Comparison of ENCODE assay signal across 9 cellular contexts in the genomic region with DNA sequence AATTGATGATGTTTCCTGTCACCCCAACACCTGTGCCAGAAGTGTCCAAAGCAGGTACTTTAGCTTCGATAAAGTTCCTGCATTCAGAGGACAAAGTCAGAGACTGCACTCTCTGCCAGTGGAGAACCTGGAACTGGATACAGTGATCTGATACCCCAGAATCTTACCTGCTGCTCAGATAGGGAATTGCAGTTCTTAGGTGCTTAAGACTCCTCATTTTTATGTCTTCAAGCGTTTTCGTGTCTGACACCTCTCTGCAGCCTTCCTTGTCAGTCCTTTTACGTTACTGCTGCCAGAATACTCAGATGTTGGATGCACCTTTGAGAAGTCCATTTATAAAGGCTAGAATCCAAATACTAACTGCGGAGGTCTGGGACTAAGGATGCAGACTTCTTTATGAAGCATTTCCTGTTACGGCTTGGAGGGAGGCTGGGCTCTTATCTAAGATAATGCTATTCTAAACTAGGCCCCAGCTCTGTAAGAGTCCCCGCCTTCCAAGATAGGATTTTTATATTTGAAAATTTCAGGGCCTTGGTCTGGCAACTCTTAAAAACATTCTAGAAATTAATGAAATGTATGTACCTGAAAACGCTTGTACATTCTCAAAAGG. TPM values are rescaled to one million over a fixed set of nuclear protein-coding genes. Genes with fewer than 3 reads are reported as not detected.
DNase-seq lines count a peak whose midpoint lies in the region; ATAC-seq and TF ChIP-seq lines count a peak whose summit lies in the region.
"Had no signal": no experiment of that assay in that cellular context is flagged by ENCODE, and none has a peak within 500 bp of the region (broad histone marks: within the 10 kb centered on the region; RNA-seq: fewer than 3 reads in every experiment).

No MANE protein-coding gene starts in this region.

- H3K4me3 Mint-ChIP-seq in neural progenitor cell, result peak overlapping the region; percentile 48

- H3K27me3 Mint-ChIP-seq in neural progenitor cell (ENCODE audit: insufficient read depth, low read depth), result peaks cover 2% of the 10 kb centered on the region

- H3K36me3 Mint-ChIP-seq in neural progenitor cell, result peaks cover 1% of the 10 kb centered on the region

- DNase-seq in DND-41 (no peak), neural progenitor cell (ENCODE audit: low spot score) (no peak), aorta (no peak), osteoblast (ENCODE audit: insufficient read length, low spot score, missing footprints) (no peak)
- DNase-seq: activated CD8-positive, alpha-beta memory T cell treated with anti-CD3 and anti-CD28 coated beads for 24 hours; sigmoid colon had no signal

- H4K20me1 ChIP-seq in DND-41 (ENCODE audit: insufficient read depth, low read length) (peaks cover 11% of the 10 kb centered on the region), KMS-11 (ENCODE audit: insufficient read depth) (no peaks in the 10 kb centered on the region), neural progenitor cell (ENCODE audit: low read depth) (peaks cover 14% of the 10 kb centered on the region), osteoblast (ENCODE audit: insufficient read depth, low read length) (no peaks in the 10 kb centered on the region)

- no peak for ATAC-seq in DND-41 (ENCODE audit: insufficient read depth, low read depth)
- ATAC-seq in aorta (ENCODE audit: low FRiP score), result no peak
- ATAC-seq in HG03342 (IDR thresholded peaks at IDR 0.05; ENCODE audit: unreplicated experiment), result no peak

- intact Hi-C loops in aorta (cut with DNase I), result no loop called here

- H3K4me2 ChIP-seq in DND-41 (ENCODE audit: insufficient read depth, low read length), result peak overlapping the region; percentile 97; the same call in 1 of the 2 replicates
- peak overlapping the region; percentile 64; the same call in 1 of the 2 replicates for H3K4me2 ChIP-seq in KMS-11
- no peak overlapping the region for H3K4me2 ChIP-seq in neural progenitor cell
- H3K4me2 ChIP-seq in osteoblast (ENCODE audit: insufficient read depth, low read length), result no peak overlapping the region

- H3K9me3 ChIP-seq in DND-41 (ENCODE audit: insufficient read depth, low read length, severe bottlenecking) (no peaks in the 10 kb centered on the region), endocrine pancreas (ENCODE audit: control insufficient read depth, low read length) (no peaks in the 10 kb centered on the region), neural progenitor cell (ENCODE audit: low read depth) (no peaks in the 10 kb centered on the region), aorta (ENCODE audit: control insufficient read depth, low read length) (no peaks in the 10 kb centered on the region), osteoblast (ENCODE audit: low read depth, low read length) (no peaks in the 10 kb centered on the region)
- H3K9me3 ChIP-seq: sigmoid colon had no signal

- TF ChIP-seq CTCF in DND-41 (IDR thresholded peaks at IDR 0.05; ENCODE audit: borderline replicate concordance, extremely low read depth, low read length, poor library complexity, severe bottlenecking) (peak; percentile 6), KMS-11 (conservative IDR thresholded peaks at IDR 0.05; ENCODE audit: low read depth, low read length) (no peak), neural progenitor cell (IDR thresholded peaks at IDR 0.05) (peak; percentile 8), osteoblast (IDR thresholded peaks at IDR 0.05; ENCODE audit: extremely low read depth, low read depth, low read length) (no peak)

- H3K27ac ChIP-seq in DND-41 (ENCODE audit: low read length), result no peak overlapping the region
- no peak overlapping the region for H3K27ac ChIP-seq in KMS-11
- no peak overlapping the region for H3K27ac ChIP-seq in neural progenitor cell
- no peak overlapping the region for H3K27ac ChIP-seq in aorta (ENCODE audit: low read depth in 1 of 2, low read length in 2 of 2)
- no peak overlapping the region for H3K27ac ChIP-seq in osteoblast (ENCODE audit: low read depth, low read length)

- no peak overlapping the region for H2AFZ ChIP-seq in DND-41 (ENCODE audit: low read depth, low read length)
- H2AFZ ChIP-seq in KMS-11 (ENCODE audit: low read depth), result no peak overlapping the region
- no peak overlapping the region for H2AFZ ChIP-seq in neural progenitor cell (replicated peaks)
- no peak overlapping the region for H2AFZ ChIP-seq in osteoblast (ENCODE audit: low read length)

- H3K4me3 ChIP-seq in DND-41 (ENCODE audit: low read depth in 1 of 2, low read length in 2 of 2) (peak overlapping the region in 1 of 2 experiments; percentile 38; a peak in 2 of 4 replicates), KMS-11 (IDR thresholded peaks at IDR 0.05; ENCODE audit: insufficient read depth, low read depth, low read length) (no peak overlapping the region), endocrine pancreas (ENCODE audit: control insufficient read depth, insufficient read depth, low read length) (peak overlapping the region; percentile 86), neural progenitor cell (no peak overlapping the region), aorta (ENCODE audit: low read length in 2 of 2) (no peak overlapping the region), osteoblast (ENCODE audit: insufficient read depth, low read length) (no peak overlapping the region)

- no peak overlapping the region for H3K9ac ChIP-seq in DND-41 (ENCODE audit: low read depth, low read length)
- H3K9ac ChIP-seq in KMS-11, result no peak overlapping the region
- peak overlapping the region; percentile 19 for H3K9ac ChIP-seq in endocrine pancreas (ENCODE audit: control insufficient read depth, insufficient read depth, low read length)
- no peak overlapping the region for H3K9ac ChIP-seq in neural progenitor cell

- peaks cover 12% of the 10 kb centered on the region for H3K4me1 Mint-ChIP-seq in neural progenitor cell

- WGBS in aorta, 2 donors, result 23 to 36% methylated on average over 8 of the region's 8 CpGs

- H3K27me3 ChIP-seq in DND-41 (ENCODE audit: insufficient read depth, low read length, poor library complexity), result no peaks in the 10 kb centered on the region
- H3K27me3 ChIP-seq in KMS-11 (ENCODE audit: insufficient read depth, low read depth), result no peaks in the 10 kb centered on the region
- H3K27me3 ChIP-seq in endocrine pancreas (ENCODE audit: control insufficient read depth, insufficient read depth, low read length), result no peaks in the 10 kb centered on the region
- peaks cover 26% of the 10 kb centered on the region for H3K27me3 ChIP-seq in neural progenitor cell
- no peaks in the 10 kb centered on the region for H3K27me3 ChIP-seq in aorta (ENCODE audit: control insufficient read depth in 1 of 2, insufficient read depth in 2 of 2, low read length in 1 of 2)
- peaks cover 4% of the 10 kb centered on the region for H3K27me3 ChIP-seq in osteoblast (ENCODE audit: insufficient read depth, low read length)
- H3K27me3 ChIP-seq: sigmoid colon had no signal

- H3K9me3 Mint-ChIP-seq in neural progenitor cell, result no peaks in the 10 kb centered on the region

- H3F3A ChIP-seq in neural progenitor cell (ENCODE audit: low read depth), result peaks cover 15% of the 10 kb centered on the region

- peaks cover 49% of the 10 kb centered on the region for H3K4me1 ChIP-seq in DND-41 (ENCODE audit: insufficient read depth, low read length)
- H3K4me1 ChIP-seq in KMS-11 (ENCODE audit: low read depth, poor library complexity, severe bottlenecking), result peaks cover 12% of the 10 kb centered on the region
- H3K4me1 ChIP-seq in endocrine pancreas (ENCODE audit: control insufficient read depth, insufficient read depth, low read length), result peaks cover 14% of the 10 kb centered on the region
- H3K4me1 ChIP-seq in neural progenitor cell, result peaks cover 9% of the 10 kb centered on the region
- H3K4me1 ChIP-seq in aorta (ENCODE audit: control insufficient read depth in 1 of 2, insufficient read depth in 2 of 2, low read length in 2 of 2), result no peaks in the 10 kb centered on the region
- H3K4me1 ChIP-seq in osteoblast (ENCODE audit: insufficient read depth, low read length), result peaks cover 9% of the 10 kb centered on the region

- H3K36me3 ChIP-seq in DND-41 (ENCODE audit: insufficient read depth, low read length) (no peaks in the 10 kb centered on the region; the same call in 1 of the 2 replicates), KMS-11 (ENCODE audit: insufficient read depth) (no peaks in the 10 kb centered on the region), endocrine pancreas (ENCODE audit: control insufficient read depth, insufficient read depth, low read length) (no peaks in the 10 kb centered on the region), neural progenitor cell (no peaks in the 10 kb centered on the region), aorta (ENCODE audit: control insufficient read depth in 1 of 2, insufficient read depth in 2 of 2, low read length in 1 of 2) (no peaks in the 10 kb centered on the region), osteoblast (ENCODE audit: insufficient read depth, low read length) (no peaks in the 10 kb centered on the region)
- H3K36me3 ChIP-seq: sigmoid colon had no signal

- H3K79me2 ChIP-seq in DND-41 (ENCODE audit: insufficient read depth, low read length) (peaks cover 39% of the 10 kb centered on the region), KMS-11 (ENCODE audit: insufficient read depth, low read depth) (peaks cover 17% of the 10 kb centered on the region), neural progenitor cell (ENCODE audit: low read depth) (peaks cover 22% of the 10 kb centered on the region), osteoblast (ENCODE audit: insufficient read depth, low read length) (peaks cover 7% of the 10 kb centered on the region)

- no peak overlapping the region for H3K27ac Mint-ChIP-seq in neural progenitor cell

RNA-seq across cellular contexts. Expression of gene ISOC1, which starts 1.9 kb away (rescaled TPM):
- 25.9 and 35.7 TPM in 2 replicates for total RNA-seq in neural progenitor cell (ENCODE audit: low replicate concordance)
- 10 to 100 TPM; 10.1 to 10.3 TPM for total RNA-seq in aorta
- polyA plus RNA-seq in aorta, result 10 to 100 TPM; 15.2 to 16.8 TPM
- total RNA-seq in osteoblast, result 7.7 and 9.8 TPM in 2 replicates

Comparison
In these comparisons a context has a peak if more than half of its experiments do, and no peak if none do; other contexts are left out.
1. H3K4me2 ChIP-seq: peak in DND-41 (single experiment) and KMS-11 (single experiment); none in neural progenitor cell (single experiment) and osteoblast (single experiment).
2. CTCF ChIP-seq: peak in DND-41 (single experiment) and neural progenitor cell (single experiment); none in KMS-11 (single experiment) and osteoblast (single experiment).